ENCODE assay signal across 11 cellular contexts in genomic region chr11:12868315-12869073, GRCh38.
DNase-seq lines count a peak whose midpoint lies in the region; ATAC-seq, FAIRE-seq and TF ChIP-seq lines count a peak whose summit lies in the region.
"Had no signal": no experiment of that assay in that cellular context is flagged by ENCODE, and none has a peak within 500 bp of the region (broad histone marks: within the 10 kb centered on the region; RNA-seq: fewer than 3 reads in every experiment).

No MANE protein-coding gene starts in this region.

- no peak for FAIRE-seq in GM12891 (lab: Jason Lieb, UNC)

- H3K27me3 ChIP-seq in BE2C: no peaks in the 10 kb centered on the region

- TF ChIP-seq CTCF in BE2C (IDR thresholded peaks at IDR 0.05; ENCODE audit: low read depth, low read length): peak; percentile 33; the same call in 1 of the 2 replicates

- H3K36me3 ChIP-seq in BE2C: peaks cover 6% of the 10 kb centered on the region; the same call in 1 of the 2 replicates
- H3K36me3 ChIP-seq: lower lobe of right lung had no signal

- no peak for DNase-seq in BE2C
- peak; percentile 7 for DNase-seq in NCI-H226
- peak; percentile 46 to 50 for DNase-seq in dermis microvascular lymphatic vessel endothelial cell (ENCODE audit: low read depth in 2 of 2)
- DNase-seq in myocyte (ENCODE audit: low read depth): peak; percentile 25
- no peak for DNase-seq in GM12891 (ENCODE audit: insufficient read length, low spot score)
- DNase-seq: lower lobe of right lung, NCI-H510A treated with DMSO at 0.1 percent for 48 hours had no signal

- H3K9me3 ChIP-seq in BE2C: no peaks in the 10 kb centered on the region
- H3K9me3 ChIP-seq: lower lobe of right lung had no signal

- TF ChIP-seq POLR2A in GM12891 (IDR thresholded peaks at IDR 0.05; ENCODE audit: low read depth, low read length): no peak

- peaks cover 35% of the 10 kb centered on the region for H3K4me1 ChIP-seq in BE2C
- H3K4me1 ChIP-seq: lower lobe of right lung had no signal

- ATAC-seq in GM18873 (IDR thresholded peaks at IDR 0.05; ENCODE audit: low FRiP score, unreplicated experiment) (no peak), HG03097 (IDR thresholded peaks at IDR 0.05; ENCODE audit: low FRiP score, unreplicated experiment) (no peak), HG02840 (IDR thresholded peaks at IDR 0.05; ENCODE audit: low FRiP score, unreplicated experiment) (no peak)
- ATAC-seq: esophagus mucosa, lower lobe of right lung had no signal

- H3K4me3 ChIP-seq in BE2C (ENCODE audit: low read depth, low read length): no peak overlapping the region
- H3K4me3 ChIP-seq: lower lobe of right lung had no signal

TF ChIP-seq in GM12891, 5 proteins besides CTCF, POLR2A, EP300 and RAD21:
- TF ChIP-seq SPI1 (IDR thresholded peaks at IDR 0.05; ENCODE audit: low read depth, low read length) (no peak), TAF1 (IDR thresholded peaks at IDR 0.05; ENCODE audit: low read depth, low read length) (no peak), PAX5 (IDR thresholded peaks at IDR 0.05; ENCODE audit: insufficient read depth, low read length, severe bottlenecking) (no peak), POU2F2 (IDR thresholded peaks at IDR 0.05; ENCODE audit: low read depth, low read length) (no peak), POLR2AphosphoS5 (IDR thresholded peaks at IDR 0.05; ENCODE audit: low read depth, low read length) (no peak)

Comparison
In these comparisons a context has a peak if more than half of its experiments do, and no peak if none do; other contexts are left out.
1. DNase-seq: peak in NCI-H226 (single experiment), dermis microvascular lymphatic vessel endothelial cell (2 of 2) and myocyte (single experiment); none in BE2C (single experiment) and GM12891 (single experiment).